Comparison of ENCODE assay signal across 15 cellular contexts in genomic region chr14:57009585-57010515, GRCh38.
DNase-seq lines count a peak whose midpoint lies in the region; FAIRE-seq and TF ChIP-seq lines count a peak whose summit lies in the region.
"Had no signal": no experiment of that assay in that cellular context is flagged by ENCODE, and none has a peak within 500 bp of the region (broad histone marks: within the 10 kb centered on the region; RNA-seq: fewer than 3 reads in every experiment).

No MANE protein-coding gene starts in this region.

- peaks cover 26% of the 10 kb centered on the region for H3K9me3 ChIP-seq in neural progenitor cell (ENCODE audit: low read depth)

- peaks cover 28% of the 10 kb centered on the region for H3F3A ChIP-seq in neural progenitor cell (ENCODE audit: low read depth)

- peaks cover 12% of the 10 kb centered on the region for H3K9me3 Mint-ChIP-seq in neural progenitor cell

- H3K36me3 ChIP-seq in neural progenitor cell = peaks cover 15% of the 10 kb centered on the region
- H3K36me3 ChIP-seq: esophagus muscularis mucosa had no signal

- H3K36me3 Mint-ChIP-seq in neural progenitor cell = no peaks in the 10 kb centered on the region

- no peak overlapping the region for H3K27ac ChIP-seq in neural progenitor cell
- H3K27ac ChIP-seq: esophagus muscularis mucosa had no signal

- no peak for TF ChIP-seq POLR2A in erythroblast (IDR thresholded peaks at IDR 0.05; ENCODE audit: low read length)

- no peak overlapping the region for H3K9ac ChIP-seq in neural progenitor cell

- in situ Hi-C loops in SK-MEL-5 (cut with HindIII; ENCODE audit: low pct_unique_long_range_greater_than_20kb, low sequenced_read_pairs) = no loop called here

- H3K4me2 ChIP-seq in neural progenitor cell = no peak overlapping the region

- no peaks in the 10 kb centered on the region for H3K27me3 ChIP-seq in neural progenitor cell

- H3K27ac Mint-ChIP-seq in neural progenitor cell = no peak overlapping the region
- H3K27ac Mint-ChIP-seq: H9; stimulated activated naive CD8-positive, alpha-beta T cell treated with anti-CD3 and anti-CD28 coated beads, Interleukin-15, amount 100 ng/mL, for 72 hours had no signal

- H4K20me1 ChIP-seq in neural progenitor cell (ENCODE audit: low read depth) = no peaks in the 10 kb centered on the region

- H3K4me1 Mint-ChIP-seq in neural progenitor cell = peaks cover 38% of the 10 kb centered on the region
- H3K4me1 Mint-ChIP-seq: stimulated activated naive CD8-positive, alpha-beta T cell treated with anti-CD3 and anti-CD28 coated beads, Interleukin-15, amount 100 ng/mL, for 72 hours had no signal

- H3K27me3 Mint-ChIP-seq in neural progenitor cell (ENCODE audit: insufficient read depth, low read depth) = peaks cover 3% of the 10 kb centered on the region

- no peak for TF ChIP-seq CTCF in neural progenitor cell (IDR thresholded peaks at IDR 0.05)

- H3K4me3 ChIP-seq in neural progenitor cell = no peak overlapping the region
- H3K4me3 ChIP-seq: esophagus muscularis mucosa had no signal

- FAIRE-seq in HTR-8/SVneo (lab: Jason Lieb, UNC) = peak; percentile 76

- peaks cover 34% of the 10 kb centered on the region for H3K4me1 ChIP-seq in neural progenitor cell
- H3K4me1 ChIP-seq: esophagus muscularis mucosa had no signal

- peak; percentile 13 for DNase-seq in A172 (ENCODE audit: low spot score)
- no peak for DNase-seq in HTR-8/SVneo (ENCODE audit: insufficient read length, low spot score)
- DNase-seq in SK-MEL-5 (ENCODE audit: low read depth, low spot score) = peak; percentile 71
- peak; percentile 86 to 90 for DNase-seq in erythroblast (lab: John Stamatoyannopoulos, UW)
- no peak for DNase-seq in stimulated activated CD4-positive, alpha-beta T cell treated with anti-CD3 and anti-CD28 coated beads, Interleukin-4, amount 100 ng/mL, for 24 hours
- no peak for DNase-seq in NOMO-1 (lab: John Stamatoyannopoulos, UW; ENCODE audit: unreplicated experiment in 2 of 2)
- no peak for DNase-seq in neural progenitor cell (ENCODE audit: low spot score)
- DNase-seq in NCI-H1092 treated with DMSO at 0.1 percent for 48 hours (lab: John Stamatoyannopoulos, UW) = no peak
- DNase-seq: activated CD4-positive, alpha-beta T cell treated with anti-CD3 and anti-CD28 coated beads for 4 hours; activated naive CD4-positive, alpha-beta T cell treated with anti-CD3 and anti-CD28 coated beads, Interleukin-2, amount 50 U/mL, for 16 hours; GF-D8; H9; SHP77; stimulated activated naive CD8-positive, alpha-beta T cell treated with anti-CD3 and anti-CD28 coated beads, Interleukin-15, amount 100 ng/mL, for 72 hours had no signal

- H3K4me3 Mint-ChIP-seq in neural progenitor cell = no peak overlapping the region
- H3K4me3 Mint-ChIP-seq: H9; stimulated activated naive CD8-positive, alpha-beta T cell treated with anti-CD3 and anti-CD28 coated beads, Interleukin-15, amount 100 ng/mL, for 72 hours had no signal

- H2AFZ ChIP-seq in neural progenitor cell (replicated peaks) = no peak overlapping the region

- no peaks in the 10 kb centered on the region for H3K79me2 ChIP-seq in neural progenitor cell (ENCODE audit: low read depth)

Comparison
In these comparisons a context has a peak if more than half of its experiments do, and no peak if none do; other contexts are left out.
1. DNase-seq: peak in A172 (single experiment), SK-MEL-5 (single experiment) and erythroblast (2 of 2); none in HTR-8/SVneo (single experiment), stimulated activated CD4-positive, alpha-beta T cell treated with anti-CD3 and anti-CD28 coated beads, Interleukin-4, amount 100 ng/mL, for 24 hours (single experiment), NOMO-1 (0 of 2), neural progenitor cell (single experiment) and NCI-H1092 treated with DMSO at 0.1 percent for 48 hours (single experiment).